20 cellular contexts compared by ENCODE assay signal in genomic region chr16:23506606-23506994, GRCh38. TPM values are rescaled to one million over a fixed set of nuclear protein-coding genes. Genes with fewer than 3 reads are reported as not detected.
DNase-seq lines count a peak whose midpoint lies in the region; ATAC-seq, FAIRE-seq and TF ChIP-seq lines count a peak whose summit lies in the region.
"Had no signal": no experiment of that assay in that cellular context is flagged by ENCODE, and none has a peak within 500 bp of the region (broad histone marks: within the 10 kb centered on the region; RNA-seq: fewer than 3 reads in every experiment).

No MANE protein-coding gene starts in this region.

- CTCF ChIA-PET in HepG2 (lab: Yijun Ruan, JAX; ENCODE audit: low intra/inter-chr PET ratio, low total read pairs), result no interaction called here

- no TSS peak for BruUV-seq in HepG2 (replicated peaks; lab: Mats Ljungman, UMichigan)

- H3K27me3 ChIP-seq in HepG2 (ENCODE audit: control insufficient read depth in 1 of 2, insufficient read depth in 2 of 2, low read length in 2 of 2), result no peaks in the 10 kb centered on the region; a peak in 1 of 5 replicates
- no peaks in the 10 kb centered on the region for H3K27me3 ChIP-seq in right lobe of liver
- no peaks in the 10 kb centered on the region for H3K27me3 ChIP-seq in SU-DHL-6 (ENCODE audit: low read length)
- H3K27me3 ChIP-seq: transverse colon had no signal

- WGBS in HepG2 (ENCODE audit: low lambda C conversion rate), result 93% methylated on average over 8 of the region's 8 CpGs
- WGBS in right lobe of liver (ENCODE audit: insufficient coverage, low coverage, low lambda C conversion rate, missing lambda C conversion rate), result 84% methylated on average over 4 of the region's 8 CpGs

- no peak for FAIRE-seq in HepG2 (lab: Jason Lieb, UNC)
- FAIRE-seq: A204.1, endometrium, small intestine had no signal

- peaks cover 14% of the 10 kb centered on the region for H3K36me3 Mint-ChIP-seq in memory B cell

- TF ChIP-seq EP300 in HepG2 (IDR thresholded peaks at IDR 0.05; ENCODE audit: low read depth in 2 of 2, low read length in 2 of 2) (no peak), HepG2 (CRISPR knock-in tag; IDR thresholded peaks at IDR 0.05; ENCODE audit: borderline replicate concordance) (no peak)

- no peak for ATAC-seq in HepG2
- no peak for ATAC-seq in right lobe of liver
- ATAC-seq in memory B cell (ENCODE audit: low read depth), result peak; percentile 48
- no peak for ATAC-seq in HG03108 (IDR thresholded peaks at IDR 0.05; ENCODE audit: unreplicated experiment)
- ATAC-seq in HG03095 (IDR thresholded peaks at IDR 0.05; ENCODE audit: unreplicated experiment), result no peak

- no peak for TF ChIP-seq RAD21 in HepG2 (CRISPR knock-in tag; IDR thresholded peaks at IDR 0.05)

- peaks cover 85% of the 10 kb centered on the region for H3K79me2 ChIP-seq in HepG2 (ENCODE audit: insufficient read depth, low read length)
- H3K79me2 ChIP-seq in SU-DHL-6 (ENCODE audit: insufficient read depth, low read length), result peaks cover 91% of the 10 kb centered on the region

- POLR2A ChIA-PET in HepG2 (lab: Yijun Ruan, JAX), result interaction anchor here (0.5 to 1.3 kb wide), 4 partner anchors 32 to 168 kb away, joined by 3 to 5 read pairs (median 4); partner anchors contain the start of gene UBFD1

- H3K27ac Mint-ChIP-seq in memory B cell, result peak overlapping the region; percentile 92

- H4K20me1 ChIP-seq in HepG2 (ENCODE audit: insufficient read depth, low read length) (peaks cover 72% of the 10 kb centered on the region), SU-DHL-6 (ENCODE audit: low read depth, low read length) (peaks cover 43% of the 10 kb centered on the region)

- H3K27ac ChIP-seq in HepG2 (ENCODE audit: extremely low read length, insufficient read depth, low read length) (no peak overlapping the region), right lobe of liver (no peak overlapping the region), SU-DHL-6 (ENCODE audit: low read depth, low read length) (peak overlapping the region; percentile 75)
- H3K27ac ChIP-seq: C4-2B, transverse colon had no signal

- intact Hi-C loops in HepG2 (cut with micrococcal nuclease; ENCODE audit: unreplicated experiment) (no loop called here), right lobe of liver (cut with DNase I) (no loop called here)

- H3K9me3 ChIP-seq in HepG2 (ENCODE audit: low read length), result no peaks in the 10 kb centered on the region
- no peaks in the 10 kb centered on the region for H3K9me3 ChIP-seq in right lobe of liver
- H3K9me3 ChIP-seq in SU-DHL-6 (ENCODE audit: insufficient read depth, low read length), result no peaks in the 10 kb centered on the region
- H3K9me3 ChIP-seq: transverse colon had no signal

- no peak for TF ChIP-seq POLR2A in HepG2 (IDR thresholded peaks at IDR 0.05; ENCODE audit: insufficient read depth in 1 of 2, low read depth in 2 of 2, low read length in 2 of 2)
- TF ChIP-seq POLR2A in right lobe of liver (IDR thresholded peaks at IDR 0.05), result no peak

- H3K4me1 ChIP-seq in HepG2 (ENCODE audit: insufficient read depth, low read length) (peaks cover 70% of the 10 kb centered on the region), right lobe of liver (peaks cover 0 to 15% (median 5%) of the 10 kb centered on the region in 4 donors)

- H3K27me3 Mint-ChIP-seq in memory B cell, result no peaks in the 10 kb centered on the region

- H3K4me1 Mint-ChIP-seq in memory B cell, result peaks cover 51% of the 10 kb centered on the region

- H3F3A ChIP-seq in SU-DHL-6 (ENCODE audit: insufficient read depth), result peaks cover 26% of the 10 kb centered on the region; the same call in 1 of the 2 replicates

- H3K4me3 ChIP-seq in HepG2 (replicated peaks in 1 of 3; ENCODE audit: insufficient read depth in 1 of 3, low read depth in 2 of 3, low read length in 3 of 3), result no peak overlapping the region
- no peak overlapping the region for H3K4me3 ChIP-seq in right lobe of liver
- H3K4me3 ChIP-seq in SU-DHL-6 (ENCODE audit: insufficient read depth, low read length, poor library complexity, severe bottlenecking), result peak overlapping the region; percentile 80
- H3K4me3 ChIP-seq: transverse colon had no signal

- peaks cover 3 to 36% of the 10 kb centered on the region in 2 experiments; a peak in 4 of 5 replicates for H3K36me3 ChIP-seq in HepG2 (replicated peaks in 1 of 2; ENCODE audit: control insufficient read depth in 1 of 2, insufficient read depth in 2 of 2, low read length in 2 of 2)
- H3K36me3 ChIP-seq in right lobe of liver, result no peaks in the 10 kb centered on the region
- H3K36me3 ChIP-seq in SU-DHL-6 (ENCODE audit: low read length), result peaks cover 7% of the 10 kb centered on the region
- H3K36me3 ChIP-seq: transverse colon had no signal

- DNase-seq in HepG2 (ENCODE audit: low spot score) (no peak), right lobe of liver (no peak), memory B cell (ENCODE audit: low spot score in 2 of 2) (peak; percentile 48), NCI-H128 (lab: John Stamatoyannopoulos, UW; ENCODE audit: unreplicated experiment) (no peak), retina (no peak)
- DNase-seq: activated CD4-positive, CD25-positive, alpha-beta regulatory T cell treated with anti-CD3 and anti-CD28 coated beads, Interleukin-2, amount 50 U/mL, for 72 hours; activated effector memory CD4-positive, alpha-beta T cell treated with anti-CD3 and anti-CD28 coated beads, Interleukin-2, amount 50 U/mL, for 16 hours; DMS53; NCI-H187 treated with DMSO at 0.1 percent for 48 hours; NCI-H446 treated with DMSO at 0.1 percent for 48 hours; SHP77; small intestine; transverse colon had no signal

- peak overlapping the region; percentile 91 for H3K4me3 Mint-ChIP-seq in memory B cell
- H3K4me3 Mint-ChIP-seq: T-helper 1 cell treated with Interleukin-12 subunit alpha and Interleukin-12 subunit beta and Interleukin-4 antibody, amounts not matched to agents 30 μg/mL and 1 μg/mL, for 36 hours had no signal

- no peaks in the 10 kb centered on the region for H3K9me3 Mint-ChIP-seq in memory B cell

- H3K4me2 ChIP-seq in HepG2 (ENCODE audit: low read depth, low read length) (peak overlapping the region; percentile 17; the same call in 1 of the 2 replicates), SU-DHL-6 (ENCODE audit: low read depth, low read length, poor library complexity, severe bottlenecking) (peak overlapping the region; percentile 80)

- TF ChIP-seq CTCF in HepG2 (CRISPR knock-in tag; IDR thresholded peaks at IDR 0.05) (no peak), right lobe of liver (IDR thresholded peaks at IDR 0.05) (no peak), SU-DHL-6 (IDR thresholded peaks at IDR 0.05; ENCODE audit: insufficient read depth, low read length, poor library complexity, severe bottlenecking) (no peak)

- H3K9ac ChIP-seq in HepG2 (ENCODE audit: insufficient read depth, low read depth, low read length) (no peak overlapping the region), SU-DHL-6 (ENCODE audit: low read length) (peak overlapping the region; percentile 31)

- in situ Hi-C loops in HepG2 (cut with HindIII; ENCODE audit: extremely low pct_ligation_motif_present, low pct_unique_long_range_greater_than_20kb), result no loop called here

- H2AFZ ChIP-seq in HepG2 (ENCODE audit: low read length), result no peak overlapping the region
- no peak overlapping the region for H2AFZ ChIP-seq in SU-DHL-6 (ENCODE audit: low read depth, low read length, severe bottlenecking)

- no peaks in the 10 kb centered on the region for H3K9me2 ChIP-seq in SU-DHL-6 (replicated peaks; ENCODE audit: insufficient read depth, low read length)

RNA-seq across cellular contexts. Expression of gene GGA2, which starts 3.7 kb away (rescaled TPM):
- total RNA-seq in HepG2 (2016; rRNA removed; fragmentation: Illumina TruSeq; extraction: Trizol) (69.8 and 93.1 TPM in 2 replicates), right lobe of liver (10 to 100 TPM; 19.2 to 31.7 (median 27.8) TPM)
- 52.6 and 57.4 TPM in 2 replicates for total RNA-seq in HepG2 (2016; cell fraction: cytosol; rRNA removed; fragmentation: Illumina TruSeq; extraction: Trizol; ENCODE audit: low read depth)
- total RNA-seq in HepG2 (2016; cell fraction: insoluble cytoplasmic fraction; rRNA removed; fragmentation: Illumina TruSeq; extraction: Trizol), result 76.8 and 80.6 TPM in 2 replicates
- total RNA-seq in HepG2 (2016; cell fraction: membrane; rRNA removed; fragmentation: Illumina TruSeq; extraction: Trizol), result 41.5 and 45.8 TPM in 2 replicates
- total RNA-seq in HepG2 (2016; cell fraction: nucleus; rRNA removed; fragmentation: Illumina TruSeq; extraction: Trizol), result 84.5 and 97.4 TPM in 2 replicates
- 51.5 and 52.3 TPM in 2 replicates for polyA plus RNA-seq in HepG2 (2011; rRNA removed)
- polyA plus RNA-seq in HepG2 (2011; cell fraction: cytosol; rRNA removed), result 25.4 and 28.7 TPM in 2 replicates
- 184 and 204 TPM in 2 replicates for polyA plus RNA-seq in HepG2 (2011; cell fraction: nucleus; rRNA removed)
- polyA plus RNA-seq in HepG2 (2012), result 70.4 and 97.1 TPM in 2 replicates
- 4.7 and 5.8 TPM in 2 replicates for polyA plus RNA-seq in HepG2 (2016; cell fraction: cytosol; fragmentation: Illumina TruSeq; extraction: Trizol; ENCODE audit: low read depth)
- polyA plus RNA-seq in HepG2 (2016; cell fraction: insoluble cytoplasmic fraction; fragmentation: Illumina TruSeq; extraction: Trizol; ENCODE audit: low read depth), result 87.5 and 99.8 TPM in 2 replicates
- polyA plus RNA-seq in HepG2 (2016; cell fraction: membrane; fragmentation: Illumina TruSeq; extraction: Trizol; ENCODE audit: low read depth), result 11.1 and 11.7 TPM in 2 replicates
- polyA plus RNA-seq in HepG2 (2016; cell fraction: nucleus; fragmentation: Illumina TruSeq; extraction: Trizol; ENCODE audit: insufficient read depth, low read depth), result 238 and 249 TPM in 2 replicates
- 58.5 and 111 TPM in 2 replicates for polyA minus RNA-seq in HepG2 (2011; rRNA and poly(A)+ RNA removed; ENCODE audit: low replicate concordance)
- polyA minus RNA-seq in HepG2 (2011; cell fraction: cytosol; rRNA and poly(A)+ RNA removed), result 31.9 and 47.6 TPM in 2 replicates
- polyA minus RNA-seq in HepG2 (2011; cell fraction: nucleus; rRNA and poly(A)+ RNA removed), result 134 and 143 TPM in 2 replicates

RNA-seq across cellular contexts. Expression of gene EARS2, which starts 50.5 kb away (rescaled TPM):
- total RNA-seq in HepG2 (2016; rRNA removed; fragmentation: Illumina TruSeq; extraction: Trizol) (80.4 and 84.2 TPM in 2 replicates), right lobe of liver (10 to 100 TPM; 14.9 to 47.7 (median 15.9) TPM)
- total RNA-seq in HepG2 (2016; cell fraction: cytosol; rRNA removed; fragmentation: Illumina TruSeq; extraction: Trizol; ENCODE audit: low read depth), result 18.1 and 20.7 TPM in 2 replicates
- total RNA-seq in HepG2 (2016; cell fraction: insoluble cytoplasmic fraction; rRNA removed; fragmentation: Illumina TruSeq; extraction: Trizol), result 79.1 and 84.4 TPM in 2 replicates
- 44.8 and 49.7 TPM in 2 replicates for total RNA-seq in HepG2 (2016; cell fraction: membrane; rRNA removed; fragmentation: Illumina TruSeq; extraction: Trizol)
- total RNA-seq in HepG2 (2016; cell fraction: nucleus; rRNA removed; fragmentation: Illumina TruSeq; extraction: Trizol), result 64.8 and 79.0 TPM in 2 replicates
- 49.4 and 54.7 TPM in 2 replicates for polyA plus RNA-seq in HepG2 (2011; rRNA removed)
- 41.5 and 46.7 TPM in 2 replicates for polyA plus RNA-seq in HepG2 (2011; cell fraction: cytosol; rRNA removed)
- 131 and 162 TPM in 2 replicates for polyA plus RNA-seq in HepG2 (2011; cell fraction: nucleus; rRNA removed)
- 27.0 and 35.2 TPM in 2 replicates for polyA plus RNA-seq in HepG2 (2012)
- 8.2 and 10.2 TPM in 2 replicates for polyA plus RNA-seq in HepG2 (2016; cell fraction: cytosol; fragmentation: Illumina TruSeq; extraction: Trizol; ENCODE audit: low read depth)
- 69.7 and 75.5 TPM in 2 replicates for polyA plus RNA-seq in HepG2 (2016; cell fraction: insoluble cytoplasmic fraction; fragmentation: Illumina TruSeq; extraction: Trizol; ENCODE audit: low read depth)
- polyA plus RNA-seq in HepG2 (2016; cell fraction: membrane; fragmentation: Illumina TruSeq; extraction: Trizol; ENCODE audit: low read depth), result 20.9 and 22.2 TPM in 2 replicates
- polyA plus RNA-seq in HepG2 (2016; cell fraction: nucleus; fragmentation: Illumina TruSeq; extraction: Trizol; ENCODE audit: insufficient read depth, low read depth), result 59.4 and 64.9 TPM in 2 replicates
- polyA minus RNA-seq in HepG2 (2011; rRNA and poly(A)+ RNA removed; ENCODE audit: low replicate concordance), result 142 and 329 TPM in 2 replicates
- polyA minus RNA-seq in HepG2 (2011; cell fraction: cytosol; rRNA and poly(A)+ RNA removed), result 36.3 and 43.7 TPM in 2 replicates
- polyA minus RNA-seq in HepG2 (2011; cell fraction: nucleus; rRNA and poly(A)+ RNA removed), result 112 and 117 TPM in 2 replicates

RNA-seq across cellular contexts. Expression of gene UBFD1, which starts 50.9 kb away (rescaled TPM):
- total RNA-seq in HepG2 (2016; rRNA removed; fragmentation: Illumina TruSeq; extraction: Trizol) (111 and 142 TPM in 2 replicates), right lobe of liver (10 to 100 TPM; 27.6 to 50.5 (median 37.4) TPM)
- total RNA-seq in HepG2 (2016; cell fraction: cytosol; rRNA removed; fragmentation: Illumina TruSeq; extraction: Trizol; ENCODE audit: low read depth), result 27.2 and 33.8 TPM in 2 replicates
- total RNA-seq in HepG2 (2016; cell fraction: insoluble cytoplasmic fraction; rRNA removed; fragmentation: Illumina TruSeq; extraction: Trizol), result 112 and 143 TPM in 2 replicates
- 46.0 and 47.2 TPM in 2 replicates for total RNA-seq in HepG2 (2016; cell fraction: membrane; rRNA removed; fragmentation: Illumina TruSeq; extraction: Trizol)
- total RNA-seq in HepG2 (2016; cell fraction: nucleus; rRNA removed; fragmentation: Illumina TruSeq; extraction: Trizol), result 80.6 and 99.3 TPM in 2 replicates
- polyA plus RNA-seq in HepG2 (2011; rRNA removed), result 97.6 and 100 TPM in 2 replicates
- 98.1 and 112 TPM in 2 replicates for polyA plus RNA-seq in HepG2 (2011; cell fraction: cytosol; rRNA removed)
- polyA plus RNA-seq in HepG2 (2011; cell fraction: nucleus; rRNA removed), result 129 and 137 TPM in 2 replicates
- polyA plus RNA-seq in HepG2 (2012), result 83.8 and 88.4 TPM in 2 replicates
- polyA plus RNA-seq in HepG2 (2016; cell fraction: cytosol; fragmentation: Illumina TruSeq; extraction: Trizol; ENCODE audit: low read depth), result 31.2 and 32.8 TPM in 2 replicates
- polyA plus RNA-seq in HepG2 (2016; cell fraction: insoluble cytoplasmic fraction; fragmentation: Illumina TruSeq; extraction: Trizol; ENCODE audit: low read depth), result 119 and 123 TPM in 2 replicates
- 30.0 and 32.3 TPM in 2 replicates for polyA plus RNA-seq in HepG2 (2016; cell fraction: membrane; fragmentation: Illumina TruSeq; extraction: Trizol; ENCODE audit: low read depth)
- polyA plus RNA-seq in HepG2 (2016; cell fraction: nucleus; fragmentation: Illumina TruSeq; extraction: Trizol; ENCODE audit: insufficient read depth, low read depth), result 89.9 and 95.2 TPM in 2 replicates
- polyA minus RNA-seq in HepG2 (2011; rRNA and poly(A)+ RNA removed; ENCODE audit: low replicate concordance), result 49.6 and 117 TPM in 2 replicates
- 61.7 and 68.8 TPM in 2 replicates for polyA minus RNA-seq in HepG2 (2011; cell fraction: cytosol; rRNA and poly(A)+ RNA removed)
- polyA minus RNA-seq in HepG2 (2011; cell fraction: nucleus; rRNA and poly(A)+ RNA removed), result 155 and 167 TPM in 2 replicates

RNA-seq across cellular contexts. Expression of gene COG7, which starts 53.6 kb away (rescaled TPM):
- 12.6 and 15.4 TPM in 2 replicates for total RNA-seq in HepG2 (2016; rRNA removed; fragmentation: Illumina TruSeq; extraction: Trizol)
- 9.2 and 9.5 TPM in 2 replicates for total RNA-seq in HepG2 (2016; cell fraction: cytosol; rRNA removed; fragmentation: Illumina TruSeq; extraction: Trizol; ENCODE audit: low read depth)
- 14.1 and 14.7 TPM in 2 replicates for total RNA-seq in HepG2 (2016; cell fraction: insoluble cytoplasmic fraction; rRNA removed; fragmentation: Illumina TruSeq; extraction: Trizol)
- 8.1 and 9.4 TPM in 2 replicates for total RNA-seq in HepG2 (2016; cell fraction: membrane; rRNA removed; fragmentation: Illumina TruSeq; extraction: Trizol)
- 16.3 and 18.0 TPM in 2 replicates for total RNA-seq in HepG2 (2016; cell fraction: nucleus; rRNA removed; fragmentation: Illumina TruSeq; extraction: Trizol)
- polyA plus RNA-seq in HepG2 (2011; rRNA removed), result 51.0 and 54.5 TPM in 2 replicates
- 32.5 and 55.6 TPM in 2 replicates for polyA plus RNA-seq in HepG2 (2011; cell fraction: cytosol; rRNA removed)
- 105 and 118 TPM in 2 replicates for polyA plus RNA-seq in HepG2 (2011; cell fraction: nucleus; rRNA removed)
- 18.4 and 20.0 TPM in 2 replicates for polyA plus RNA-seq in HepG2 (2012)
- polyA plus RNA-seq in HepG2 (2016; cell fraction: cytosol; fragmentation: Illumina TruSeq; extraction: Trizol; ENCODE audit: low read depth), result 1.5 and 2.3 TPM in 2 replicates
- polyA plus RNA-seq in HepG2 (2016; cell fraction: insoluble cytoplasmic fraction; fragmentation: Illumina TruSeq; extraction: Trizol; ENCODE audit: low read depth), result 22.3 and 23.7 TPM in 2 replicates
- 3.7 and 4.9 TPM in 2 replicates for polyA plus RNA-seq in HepG2 (2016; cell fraction: membrane; fragmentation: Illumina TruSeq; extraction: Trizol; ENCODE audit: low read depth)
- polyA plus RNA-seq in HepG2 (2016; cell fraction: nucleus; fragmentation: Illumina TruSeq; extraction: Trizol; ENCODE audit: insufficient read depth, low read depth), result 47.6 and 49.5 TPM in 2 replicates
- 44.8 and 70.9 TPM in 2 replicates for polyA minus RNA-seq in HepG2 (2011; rRNA and poly(A)+ RNA removed; ENCODE audit: low replicate concordance)
- 14.6 and 17.4 TPM in 2 replicates for polyA minus RNA-seq in HepG2 (2011; cell fraction: cytosol; rRNA and poly(A)+ RNA removed)
- polyA minus RNA-seq in HepG2 (2011; cell fraction: nucleus; rRNA and poly(A)+ RNA removed), result 42.8 and 50.6 TPM in 2 replicates
- 10 to 100 TPM in 1 of 6 experiments, 1 to 10 TPM in 5; 7.5 to 11.2 (median 8.4) TPM for total RNA-seq in right lobe of liver

Comparison
In these comparisons a context has a peak if more than half of its experiments do, and no peak if none do; other contexts are left out.
1. DNase-seq: peak in memory B cell (2 of 2); none in HepG2 (single experiment), right lobe of liver (0 of 3), NCI-H128 (single experiment) and retina (single experiment).